In genomic region chr2:86513948-86514660, GRCh38 we compare ENCODE assay signal across 21 cellular contexts. TPM values are rescaled to one million over a fixed set of nuclear protein-coding genes. Genes with fewer than 3 reads are reported as not detected.
DNase-seq lines count a peak whose midpoint lies in the region; ATAC-seq, FAIRE-seq and TF ChIP-seq lines count a peak whose summit lies in the region.
"Had no signal": no experiment of that assay in that cellular context is flagged by ENCODE, and none has a peak within 500 bp of the region (broad histone marks: within the 10 kb centered on the region; RNA-seq: fewer than 3 reads in every experiment).

No MANE protein-coding gene starts in this region.

- no peak for FAIRE-seq in RCC 7860 (lab: Jason Lieb, UNC)
- FAIRE-seq: A204.1, G401.6, GM12892, H1 had no signal

- intact Hi-C loops in left ventricle myocardium superior (cut with micrococcal nuclease) = no loop called here
- intact Hi-C loops in Right ventricle myocardium superior (cut with DNase I) = no loop called here
- intact Hi-C loops in psoas muscle (cut with DNase I) = no loop called here

- H3K36me3 ChIP-seq in psoas muscle (ENCODE audit: insufficient read depth in 1 of 2, low read depth in 1 of 2) = peaks cover 1 to 12% of the 10 kb centered on the region in 2 donors
- H3K36me3 ChIP-seq in skeletal muscle tissue (ENCODE audit: control insufficient read depth in 3 of 3, insufficient read depth in 3 of 3, low read length in 3 of 3) = peaks cover 4 to 7% (median 6%) of the 10 kb centered on the region in 3 donors
- peaks cover 4 to 14% (median 10%) of the 10 kb centered on the region in 4 donors for H3K36me3 ChIP-seq in upper lobe of left lung

- TF ChIP-seq CTCF in psoas muscle (IDR thresholded peaks at IDR 0.05) (no peak), upper lobe of left lung (IDR thresholded peaks at IDR 0.05) (no peak)

- WGBS in psoas muscle, 3 donors = 78 to 85% (median 84%) methylated on average over 5 of the region's 5 CpGs
- 80 to 97% methylated on average over 5 of the region's 5 CpGs for WGBS in upper lobe of left lung, 2 donors

- no peak overlapping the region for H3K4me3 ChIP-seq in psoas muscle
- no peak overlapping the region for H3K4me3 ChIP-seq in skeletal muscle tissue (ENCODE audit: low read length in 3 of 3)
- no peak overlapping the region for H3K4me3 ChIP-seq in upper lobe of left lung
- H3K4me3 ChIP-seq: BLaER1, GM23248 had no signal

- H3K27ac ChIP-seq in psoas muscle (peak overlapping the region; percentile 73), skeletal muscle tissue (ENCODE audit: low read depth, low read length) (peak overlapping the region; percentile 72), upper lobe of left lung (no peak overlapping the region)
- H3K27ac ChIP-seq: 22Rv1, BLaER1, C4-2B, GM23248 had no signal

- H3K9me3 ChIP-seq in psoas muscle = no peaks in the 10 kb centered on the region
- no peaks in the 10 kb centered on the region for H3K9me3 ChIP-seq in skeletal muscle tissue (ENCODE audit: control insufficient read depth in 3 of 3, low read length in 3 of 3)
- no peaks in the 10 kb centered on the region for H3K9me3 ChIP-seq in upper lobe of left lung
- H3K9me3 ChIP-seq: Caco-2 had no signal

- TF ChIP-seq EP300 in upper lobe of left lung (IDR thresholded peaks at IDR 0.05) = no peak

- H3K4me1 ChIP-seq in psoas muscle = peaks cover 46% of the 10 kb centered on the region
- peaks cover 26 to 35% (median 27%) of the 10 kb centered on the region in 3 donors for H3K4me1 ChIP-seq in skeletal muscle tissue (ENCODE audit: control insufficient read depth in 3 of 3, insufficient read depth in 3 of 3, low read length in 3 of 3)
- peaks cover 5 to 21% (median 10%) of the 10 kb centered on the region in 4 donors for H3K4me1 ChIP-seq in upper lobe of left lung
- H3K4me1 ChIP-seq: BLaER1 had no signal

- H3K27me3 ChIP-seq in psoas muscle (ENCODE audit: insufficient read depth in 3 of 3, low read length in 2 of 3) (no peaks in the 10 kb centered on the region), skeletal muscle tissue (ENCODE audit: control insufficient read depth in 3 of 3, insufficient read depth in 3 of 3, low read length in 3 of 3) (no peaks in the 10 kb centered on the region), upper lobe of left lung (no peaks in the 10 kb centered on the region)
- H3K27me3 ChIP-seq: BLaER1 had no signal

- no peak overlapping the region for H3K9ac ChIP-seq in skeletal muscle tissue (ENCODE audit: low read depth in 1 of 3, low read length in 3 of 3)
- H3K9ac ChIP-seq: BLaER1, GM23248 had no signal

- ATAC-seq in left ventricle myocardium superior (peak; percentile 51), Right ventricle myocardium superior (ENCODE audit: poor library complexity) (no peak), psoas muscle (peak in 3 of 4 donors; percentile 39 to 65 (median 63)), upper lobe of left lung (ENCODE audit: low FRiP score in 2 of 2) (no peak)
- ATAC-seq: CD8-positive, alpha-beta T cell; HCT116 had no signal

- DNase-seq in left ventricle myocardium superior = no peak
- DNase-seq in Right ventricle myocardium superior = no peak
- DNase-seq in psoas muscle = no peak
- no peak for DNase-seq in RCC 7860 (ENCODE audit: low spot score)
- DNase-seq in upper lobe of left lung = no peak
- DNase-seq: Caco-2; CD4-positive, CD25-positive, alpha-beta regulatory T cell; CD8-positive, alpha-beta T cell; DMS153; DND-41; GM23248; H7 had no signal

- TF ChIP-seq POLR2A in upper lobe of left lung (IDR thresholded peaks at IDR 0.05) = no peak

RNA-seq across cellular contexts. Expression of gene CHMP3, which starts 49.1 kb away (rescaled TPM):
- 184 TPM for total RNA-seq in left ventricle myocardium superior
- 173 TPM for total RNA-seq in Right ventricle myocardium superior
- 100 to 1,000 TPM in 2 of 4 donors, 10 to 100 TPM in 2; 84.9 to 133 (median 102) TPM for total RNA-seq in psoas muscle
- 10 to 100 TPM; 63.5 to 99.8 (median 76.8) TPM for polyA plus RNA-seq in psoas muscle
- total RNA-seq in skeletal muscle tissue = 42.8 TPM
- total RNA-seq in upper lobe of left lung = 100 to 1,000 TPM in 3 of 6 donors, 10 to 100 TPM in 3; 68.1 to 176 (median 106) TPM

Comparison
In these comparisons a context has a peak if more than half of its experiments do, and no peak if none do; other contexts are left out.
1. ATAC-seq: peak in left ventricle myocardium superior (single experiment) and psoas muscle (3 of 4); none in Right ventricle myocardium superior (single experiment) and upper lobe of left lung (0 of 2).
2. H3K27ac ChIP-seq: peak in psoas muscle (single experiment) and skeletal muscle tissue (single experiment); none in upper lobe of left lung (0 of 4).